Comparison of ENCODE assay signal across 1 cellular context in genomic region chr2:129717560-129718128, GRCh38.
TF ChIP-seq lines count a peak whose summit lies in the region.

No MANE protein-coding gene starts in this region.

TF ChIP-seq in GM23338, 12 proteins besides CTCF, POLR2A, EP300 and RAD21 (continued from another document):
- TF ChIP-seq ZNF462 (CRISPR knock-in tag; IDR thresholded peaks at IDR 0.05), result no peak
- TF ChIP-seq POLR2AphosphoS5 (IDR thresholded peaks at IDR 0.05; ENCODE audit: low read depth), result no peak
- no peak for TF ChIP-seq EZH2 (IDR thresholded peaks at IDR 0.05; ENCODE audit: low read depth, unreplicated experiment)
- no peak for TF ChIP-seq EZH2phosphoT487 (IDR thresholded peaks at IDR 0.05; ENCODE audit: unreplicated experiment)
- no peak for TF ChIP-seq ZNF114 (CRISPR knock-in tag; IDR thresholded peaks at IDR 0.05)
TF ChIP-seq in GM23338: peak in this region for 0.
